ENCODE assay signal across 17 cellular contexts in genomic region chr14:93725002-93725582, GRCh38.
"Had no signal": no experiment of that assay in that cellular context is flagged by ENCODE, and none has a peak within 500 bp of the region (broad histone marks: within the 10 kb centered on the region; RNA-seq: fewer than 3 reads in every experiment).

No MANE protein-coding gene starts in this region.

- H3K9me3 ChIP-seq: esophagus muscularis mucosa, gastroesophageal sphincter, left lung, lower lobe of right lung, thyroid gland, upper lobe of left lung, vagina had no signal

- ATAC-seq: effector memory CD8-positive, alpha-beta T cell; gastroesophageal sphincter; left lung; lower lobe of right lung; sciatic nerve had no signal

- H3K27me3 ChIP-seq: esophagus muscularis mucosa, gastroesophageal sphincter, thyroid gland, upper lobe of left lung, vagina had no signal

- DNase-seq: effector memory CD8-positive, alpha-beta T cell; glutamatergic neuron; immature natural killer cell; lower lobe of right lung; midbrain; naive B cell; stimulated activated CD4-positive, alpha-beta T cell treated with anti-CD3 and anti-CD28 coated beads, Interleukin-12 subunit alpha, Interleukin-12 subunit beta, amount 100 ng/mL, for 4 hours; stimulated activated naive CD4-positive, alpha-beta T cell; thyroid gland had no signal

- H3K4me3 ChIP-seq: esophagus muscularis mucosa, gastroesophageal sphincter, left lung, lower lobe of right lung, skin epidermis, thyroid gland, upper lobe of left lung, vagina had no signal

- H3K4me1 ChIP-seq: gastroesophageal sphincter, left lung, lower lobe of right lung, thyroid gland, upper lobe of left lung, vagina had no signal

- H3K36me3 ChIP-seq: left lung, lower lobe of right lung, thyroid gland, upper lobe of left lung, vagina had no signal

- H3K27ac ChIP-seq: epithelial cell of prostate, esophagus muscularis mucosa, gastroesophageal sphincter, left lung, lower lobe of right lung, skin epidermis, thyroid gland, upper lobe of left lung, vagina had no signal
